32 cellular contexts compared by ENCODE assay signal in the genomic region with DNA sequence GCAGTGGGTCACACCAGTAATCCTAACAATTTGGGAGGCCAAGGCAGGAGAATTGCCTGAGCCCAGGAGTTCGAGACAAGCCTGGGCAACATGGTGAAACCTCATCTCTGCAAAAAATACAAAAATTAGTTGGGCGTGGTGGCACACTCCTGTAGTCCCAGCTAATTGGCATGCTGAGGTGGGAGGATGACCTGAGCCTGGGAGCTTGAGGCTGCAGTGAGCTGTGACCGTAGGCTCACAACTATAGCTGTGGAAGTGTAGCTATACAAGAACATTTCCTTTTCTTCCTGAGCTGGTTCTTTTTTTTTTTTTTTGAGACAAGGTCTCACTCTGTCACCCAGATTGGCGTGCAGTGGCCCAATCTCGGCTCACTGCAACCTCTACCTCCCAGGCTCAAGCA. TPM values are rescaled to one million over a fixed set of nuclear protein-coding genes. Genes with fewer than 3 reads are reported as not detected.
DNase-seq lines count a peak whose midpoint lies in the region; TF ChIP-seq lines count a peak whose summit lies in the region.
"Had no signal": no experiment of that assay in that cellular context is flagged by ENCODE, and none has a peak within 500 bp of the region (broad histone marks: within the 10 kb centered on the region; RNA-seq: fewer than 3 reads in every experiment).

No MANE protein-coding gene starts in this region.

- WGBS in thyroid gland, 2 donors, result 37 to 65% methylated on average over 5 of the region's 5 CpGs
- 92% methylated on average over 5 of the region's 5 CpGs for WGBS in suprapubic skin

- H3K4me3 ChIP-seq in GM12865 (ENCODE audit: low read depth, low read length), result no peak overlapping the region
- no peak overlapping the region for H3K4me3 ChIP-seq in thyroid gland (replicated peaks in 1 of 3)
- no peak overlapping the region for H3K4me3 ChIP-seq in suprapubic skin
- H3K4me3 ChIP-seq: A549; BLaER1; BLaER1 treated with 17β-estradiol and CSF1 and Interleukin-3, amounts not matched to agents 10 nM and 100 nM had no signal

- no peak for TF ChIP-seq POLR2A in thyroid gland (IDR thresholded peaks at IDR 0.05)
- no peak for TF ChIP-seq POLR2A in suprapubic skin (IDR thresholded peaks at IDR 0.05)

- TF ChIP-seq CTCF in GM12865 (IDR thresholded peaks at IDR 0.05; ENCODE audit: insufficient read depth, low read depth, low read length, missing control alignments), result no peak
- TF ChIP-seq CTCF in thyroid gland (IDR thresholded peaks at IDR 0.05), result no peak
- TF ChIP-seq CTCF in suprapubic skin (IDR thresholded peaks at IDR 0.05), result no peak

- DNase-seq in GM12865 (ENCODE audit: low read depth) (peak; percentile 26), left kidney (ENCODE audit: low read depth, low spot score) (peak; percentile 72), thyroid gland (peak; percentile 48 to 51), suprapubic skin (ENCODE audit: low spot score in 2 of 2) (no peak), germinal center (ENCODE audit: low spot score) (no peak), NCI-H2107 (lab: John Stamatoyannopoulos, UW) (no peak)
- DNase-seq: 8988T; ACHN; AML-193; BE2C; C1 segment of cervical spinal cord; Caco-2; Calu3; CD4-positive, alpha-beta memory T cell; CD4-positive, alpha-beta T cell; CD4-positive, CD25-positive, alpha-beta regulatory T cell; CD8-positive, alpha-beta memory T cell; CD8-positive, alpha-beta T cell; COR-L47; DMS 273 treated with DMSO at 0.1 percent for 48 hours; DMS153; DMS53; DMS79; DMS79 treated with DMSO at 0.1 percent for 48 hours; DND-41; EL had no signal

- H3K36me3 ChIP-seq in thyroid gland, result no peaks in the 10 kb centered on the region
- H3K36me3 ChIP-seq in suprapubic skin, result no peaks in the 10 kb centered on the region
- H3K36me3 ChIP-seq: BE2C; BLaER1; BLaER1 treated with 17β-estradiol and CSF1 and Interleukin-3, amounts not matched to agents 10 nM and 100 nM had no signal

- H3K4me1 ChIP-seq in thyroid gland (peaks cover 5 to 14% of the 10 kb centered on the region in 2 donors), suprapubic skin (no peaks in the 10 kb centered on the region)
- H3K4me1 ChIP-seq: A549; BE2C; BLaER1; BLaER1 treated with 17β-estradiol and CSF1 and Interleukin-3, amounts not matched to agents 10 nM and 100 nM; Caco-2 had no signal

- H3K27me3 ChIP-seq in thyroid gland (no peaks in the 10 kb centered on the region), suprapubic skin (no peaks in the 10 kb centered on the region)
- H3K27me3 ChIP-seq: BLaER1; BLaER1 treated with 17β-estradiol and CSF1 and Interleukin-3, amounts not matched to agents 10 nM and 100 nM had no signal

- TF ChIP-seq EP300 in suprapubic skin (IDR thresholded peaks at IDR 0.05), result no peak

- H3K9me3 ChIP-seq in thyroid gland, result no peaks in the 10 kb centered on the region
- no peaks in the 10 kb centered on the region for H3K9me3 ChIP-seq in suprapubic skin
- H3K9me3 ChIP-seq: A549; BE2C; BLaER1; BLaER1 treated with 17β-estradiol and CSF1 and Interleukin-3, amounts not matched to agents 10 nM and 100 nM; Caco-2 had no signal

- intact Hi-C loops in thyroid gland (cut with DNase I), result no loop called here

- no peak overlapping the region for H3K27ac ChIP-seq in thyroid gland
- H3K27ac ChIP-seq in suprapubic skin, result no peak overlapping the region
- H3K27ac ChIP-seq: 22Rv1; A549; BLaER1; BLaER1 treated with 17β-estradiol and CSF1 and Interleukin-3, amounts not matched to agents 10 nM and 100 nM; C4-2B had no signal

RNA-seq across cellular contexts. Expression of a gene that starts 19.1 kb away (rescaled TPM):
- 10 to 100 TPM; 10.8 to 17.9 (median 11.9) TPM for total RNA-seq in thyroid gland
- 1 to 10 TPM; 2.6 to 8.1 (median 3.7) TPM for total RNA-seq in suprapubic skin
- total RNA-seq: B cell; CD4-positive, CD25-positive, alpha-beta regulatory T cell; CD8-positive, alpha-beta T cell had no signal

RNA-seq across cellular contexts. Expression of a gene that starts 44.6 kb away (rescaled TPM):
- total RNA-seq in thyroid gland (100 to 1,000 TPM in 2 of 4 donors, 10 to 100 TPM in 2; 36.0 to 308 (median 102) TPM), suprapubic skin (100 to 1,000 TPM in 2 of 4 donors, 10 to 100 TPM in 2; 81.3 to 130 (median 100.0) TPM)

Comparison
In these comparisons a context has a peak if more than half of its experiments do, and no peak if none do; other contexts are left out.
1. DNase-seq: peak in GM12865 (single experiment), left kidney (single experiment) and thyroid gland (2 of 2); none in suprapubic skin (0 of 2), germinal center (single experiment) and NCI-H2107 (single experiment).